ENCODE assay signal across 10 cellular contexts in genomic region chr6:3798211-3798909, GRCh38. TPM values are rescaled to one million over a fixed set of nuclear protein-coding genes. Genes with fewer than 3 reads are reported as not detected.
DNase-seq lines count a peak whose midpoint lies in the region; ATAC-seq and TF ChIP-seq lines count a peak whose summit lies in the region.
"Had no signal": no experiment of that assay in that cellular context is flagged by ENCODE, and none has a peak within 500 bp of the region (broad histone marks: within the 10 kb centered on the region; RNA-seq: fewer than 3 reads in every experiment).

No MANE protein-coding gene starts in this region.

- intact Hi-C loops in PC-3 (cut with micrococcal nuclease), result no loop called here
- intact Hi-C loops in left ventricle myocardium superior (cut with micrococcal nuclease), result no loop called here
- intact Hi-C loops in CD14-positive monocyte (cut with micrococcal nuclease), result no loop called here

- peak overlapping the region; percentile 5; the same call in 1 of the 2 replicates for H3K27ac ChIP-seq in PC-3 (ENCODE audit: low read length)
- peak overlapping the region; percentile 3 for H3K27ac ChIP-seq in subcutaneous abdominal adipose tissue (ENCODE audit: low read depth, low read length)
- H3K27ac ChIP-seq in Karpas-422 (ENCODE audit: low read length), result no peak overlapping the region
- no peak overlapping the region for H3K27ac ChIP-seq in neural progenitor cell
- H3K27ac ChIP-seq: 22Rv1 had no signal

- H3K27me3 ChIP-seq in PC-3 (ENCODE audit: low read length) (no peaks in the 10 kb centered on the region), subcutaneous abdominal adipose tissue (ENCODE audit: control insufficient read depth in 5 of 5, insufficient read depth in 4 of 5, low read length in 5 of 5) (no peaks in the 10 kb centered on the region), Karpas-422 (ENCODE audit: low read length) (no peaks in the 10 kb centered on the region), neural progenitor cell (no peaks in the 10 kb centered on the region)

- no peaks in the 10 kb centered on the region for H3K4me1 Mint-ChIP-seq in CD14-positive monocyte
- peaks cover 66% of the 10 kb centered on the region for H3K4me1 Mint-ChIP-seq in neural progenitor cell

- H3K36me3 ChIP-seq in PC-3 (ENCODE audit: low read depth, low read length), result no peaks in the 10 kb centered on the region
- H3K36me3 ChIP-seq in subcutaneous abdominal adipose tissue (ENCODE audit: control insufficient read depth in 5 of 5, insufficient read depth in 5 of 5, low read length in 5 of 5), result no peaks in the 10 kb centered on the region
- no peaks in the 10 kb centered on the region for H3K36me3 ChIP-seq in Karpas-422 (ENCODE audit: insufficient read depth, low read length)
- H3K36me3 ChIP-seq in neural progenitor cell, result no peaks in the 10 kb centered on the region

- H3K27ac Mint-ChIP-seq in CD14-positive monocyte, result no peak overlapping the region
- no peak overlapping the region for H3K27ac Mint-ChIP-seq in neural progenitor cell
- H3K27ac Mint-ChIP-seq: activated T-helper 17 cell treated with anti-CD3 and anti-CD28 coated beads, Interleukin-2, amount 50 U/mL, for 72 hours had no signal

- H2AFZ ChIP-seq in PC-3 (ENCODE audit: low read length) (no peak overlapping the region), Karpas-422 (ENCODE audit: low read length) (no peak overlapping the region), neural progenitor cell (replicated peaks) (no peak overlapping the region)

- peaks cover 40% of the 10 kb centered on the region for H3K4me1 ChIP-seq in PC-3 (ENCODE audit: insufficient read depth, low read length)
- H3K4me1 ChIP-seq in subcutaneous abdominal adipose tissue (ENCODE audit: control insufficient read depth in 5 of 5, insufficient read depth in 5 of 5, low read length in 5 of 5), result peaks cover 0 to 40% (median 17%) of the 10 kb centered on the region in 5 donors
- peaks cover 8% of the 10 kb centered on the region for H3K4me1 ChIP-seq in Karpas-422 (ENCODE audit: low read length)
- peaks cover 20% of the 10 kb centered on the region for H3K4me1 ChIP-seq in neural progenitor cell

- H3K79me2 ChIP-seq in PC-3 (ENCODE audit: low read length), result no peaks in the 10 kb centered on the region
- H3K79me2 ChIP-seq in Karpas-422 (ENCODE audit: low read length), result no peaks in the 10 kb centered on the region
- H3K79me2 ChIP-seq in neural progenitor cell (ENCODE audit: low read depth), result no peaks in the 10 kb centered on the region

- H3F3A ChIP-seq in PC-3 (ENCODE audit: low read length, unreplicated experiment) (no peaks in the 10 kb centered on the region), neural progenitor cell (ENCODE audit: low read depth) (peaks cover 22% of the 10 kb centered on the region)

- H3K9me3 ChIP-seq in PC-3 (ENCODE audit: low read length) (no peaks in the 10 kb centered on the region), subcutaneous abdominal adipose tissue (ENCODE audit: control insufficient read depth in 5 of 5, low read length in 5 of 5) (no peaks in the 10 kb centered on the region), Karpas-422 (ENCODE audit: low read length) (no peaks in the 10 kb centered on the region), neural progenitor cell (ENCODE audit: low read depth) (no peaks in the 10 kb centered on the region)

- ATAC-seq in PC-3 (peak; percentile 44), left ventricle myocardium superior (peak; percentile 36)
- ATAC-seq: activated T-helper 17 cell treated with anti-CD3 and anti-CD28 coated beads, Interleukin-2, amount 50 U/mL, for 72 hours had no signal

- H3K9ac ChIP-seq in PC-3 (ENCODE audit: low read length), result no peak overlapping the region
- H3K9ac ChIP-seq in subcutaneous abdominal adipose tissue (ENCODE audit: low read length in 5 of 5), result no peak overlapping the region
- no peak overlapping the region for H3K9ac ChIP-seq in Karpas-422 (ENCODE audit: low read length)
- no peak overlapping the region for H3K9ac ChIP-seq in neural progenitor cell

- H3K4me2 ChIP-seq in PC-3 (ENCODE audit: low read length) (peak overlapping the region; percentile 58), Karpas-422 (ENCODE audit: low read depth, low read length, poor library complexity, severe bottlenecking) (no peak overlapping the region), neural progenitor cell (no peak overlapping the region)

- H3K9me2 ChIP-seq in PC-3 (replicated peaks; ENCODE audit: low read length) (no peaks in the 10 kb centered on the region), Karpas-422 (replicated peaks; ENCODE audit: insufficient read depth, low read length) (no peaks in the 10 kb centered on the region)

- TF ChIP-seq CTCF in PC-3 (conservative IDR thresholded peaks at IDR 0.05; ENCODE audit: low read depth, low read length), result no peak
- no peak for TF ChIP-seq CTCF in CD14-positive monocyte (IDR thresholded peaks at IDR 0.05)
- no peak for TF ChIP-seq CTCF in neural progenitor cell (IDR thresholded peaks at IDR 0.05)

- H3K9me3 Mint-ChIP-seq in CD14-positive monocyte (peaks cover 0 to 2% (median 0%) of the 10 kb centered on the region in 7 donors), neural progenitor cell (peaks cover 4% of the 10 kb centered on the region)
- H3K9me3 Mint-ChIP-seq: activated T-helper 17 cell treated with anti-CD3 and anti-CD28 coated beads, Interleukin-2, amount 50 U/mL, for 72 hours had no signal

- no peaks in the 10 kb centered on the region for H4K20me1 ChIP-seq in PC-3 (ENCODE audit: low read length)
- no peaks in the 10 kb centered on the region for H4K20me1 ChIP-seq in Karpas-422 (ENCODE audit: insufficient read depth, low read depth, low read length)
- no peaks in the 10 kb centered on the region for H4K20me1 ChIP-seq in neural progenitor cell (ENCODE audit: low read depth)

- POLR2A ChIA-PET in PC-3 (lab: Charles Lee; ENCODE audit: unreplicated experiment), result no interaction called here

- H3K4me3 Mint-ChIP-seq in CD14-positive monocyte (no peak overlapping the region), neural progenitor cell (no peak overlapping the region)
- H3K4me3 Mint-ChIP-seq: activated T-helper 17 cell treated with anti-CD3 and anti-CD28 coated beads, Interleukin-2, amount 50 U/mL, for 72 hours had no signal

- DNase-seq in DMS 273 (lab: John Stamatoyannopoulos, UW; ENCODE audit: unreplicated experiment) (peak; percentile 45), DMS 273 treated with DMSO at 0.1 percent for 48 hours (lab: John Stamatoyannopoulos, UW) (no peak), PC-3 (no peak), left ventricle myocardium superior (no peak), CD14-positive monocyte (ENCODE audit: low spot score) (no peak), Karpas-422 (no peak), neural progenitor cell (ENCODE audit: low spot score) (no peak)

- H3K4me3 ChIP-seq in PC-3 (ENCODE audit: low read length) (no peak overlapping the region), subcutaneous abdominal adipose tissue (ENCODE audit: low read depth in 1 of 5, low read length in 5 of 5) (no peak overlapping the region), Karpas-422 (ENCODE audit: low read length) (no peak overlapping the region), neural progenitor cell (no peak overlapping the region)

- H3K36me3 Mint-ChIP-seq in CD14-positive monocyte (no peaks in the 10 kb centered on the region), neural progenitor cell (no peaks in the 10 kb centered on the region)

- TSS peak; percentile 98 for BruUV-seq in PC-3 (replicated peaks; lab: Mats Ljungman, UMichigan)

- H3K27me3 Mint-ChIP-seq in CD14-positive monocyte (ENCODE audit: low read depth in 3 of 3), result peaks cover 0 to 4% (median 1%) of the 10 kb centered on the region in 3 donors
- peaks cover 4% of the 10 kb centered on the region for H3K27me3 Mint-ChIP-seq in neural progenitor cell (ENCODE audit: insufficient read depth, low read depth)

- CTCF ChIA-PET in PC-3 (lab: Charles Lee), result no interaction called here

RNA-seq across cellular contexts. Expression of gene PXDC1, which starts 46.8 kb away (rescaled TPM):
- total RNA-seq in PC-3 (2014; rRNA removed) (46.2 and 59.8 TPM in 2 replicates), left ventricle myocardium superior (25.0 TPM), neural progenitor cell (ENCODE audit: low replicate concordance) (1.5 and 2.0 TPM in 2 replicates)
- polyA plus RNA-seq in CD14-positive monocyte, result under 1 TPM; 0.48 to 0.55 TPM
- not detected in 2 replicates for total RNA-seq in Karpas-422 (2014; rRNA removed; shearing (Covaris generic); ENCODE audit: low replicate concordance)

RNA-seq across cellular contexts. Expression of gene FAM50B, which starts 50.8 kb away (rescaled TPM):
- 8.3 and 10.2 TPM in 2 replicates for total RNA-seq in PC-3 (2014; rRNA removed)
- total RNA-seq in left ventricle myocardium superior, result 28.2 TPM
- polyA plus RNA-seq in CD14-positive monocyte, result 1 to 10 TPM; 3.0 to 3.3 TPM
- total RNA-seq in Karpas-422 (2014; rRNA removed; shearing (Covaris generic); ENCODE audit: low replicate concordance), result 0.48 TPM in 1 of 2 replicates, not detected in the other
- 2.8 and 4.5 TPM in 2 replicates for total RNA-seq in neural progenitor cell (ENCODE audit: low replicate concordance)

Comparison
In these comparisons a context has a peak if more than half of its experiments do, and no peak if none do; other contexts are left out.
1. H3K27ac ChIP-seq: peak in PC-3 (single experiment) and subcutaneous abdominal adipose tissue (single experiment); none in Karpas-422 (single experiment) and neural progenitor cell (single experiment).